Comparison of ENCODE assay signal across 27 cellular contexts in the genomic region with DNA sequence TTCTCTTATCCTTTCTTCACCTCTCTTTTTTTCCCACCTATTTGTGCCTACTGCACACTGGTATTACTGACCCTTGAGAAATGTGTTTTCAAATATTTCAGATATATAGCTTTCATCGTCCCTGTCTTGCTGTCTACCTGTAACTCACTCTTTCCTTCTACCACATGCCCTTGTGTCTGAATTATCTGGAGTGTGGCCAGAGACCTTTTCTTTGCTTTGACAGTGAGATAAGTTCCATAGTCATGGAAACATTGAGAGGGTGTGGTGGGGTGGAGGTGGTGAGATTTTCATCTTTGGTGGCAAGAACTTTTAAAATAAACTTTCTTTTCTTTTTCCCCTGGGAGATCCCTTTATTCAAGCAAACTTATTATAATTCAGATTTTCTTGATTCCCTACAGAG.
"Had no signal": no experiment of that assay in that cellular context is flagged by ENCODE, and none has a peak within 500 bp of the region (broad histone marks: within the 10 kb centered on the region; RNA-seq: fewer than 3 reads in every experiment).

No MANE protein-coding gene starts in this region.

- H3K36me3 Mint-ChIP-seq: natural killer cell had no signal

- H3K4me2 ChIP-seq: smooth muscle cell had no signal

- H3K27me3 ChIP-seq: colonic mucosa, gastrocnemius medialis, neutrophil, tibial nerve, upper lobe of left lung had no signal

- H3K9me3 ChIP-seq: colonic mucosa, gastrocnemius medialis, lower lobe of right lung, neutrophil, pancreas, thoracic aorta, tibial nerve, upper lobe of left lung had no signal

- H3K4me3 ChIP-seq: colonic mucosa, gastrocnemius medialis, lower lobe of right lung, pancreas, smooth muscle cell, thoracic aorta, tibial nerve, upper lobe of left lung had no signal

- H3K27me3 Mint-ChIP-seq: dendritic cell treated with granulocyte-macrophage colony-stimulating factor and Interleukin-4, amounts not matched to agents 40 ng/mL and 50 ng/mL, for 4 days; progenitor cell of endocrine pancreas had no signal

- DNase-seq: colonic mucosa; effector CD8-positive, alpha-beta T cell; endodermal cell; foreskin fibroblast; gastrocnemius medialis; head of caudate nucleus; left ventricle myocardium superior; lower lobe of right lung; natural killer cell; pancreas; stimulated activated CD4-positive, alpha-beta T cell treated with anti-CD3 and anti-CD28 coated beads, Interleukin-12 subunit alpha, Interleukin-12 subunit beta, amount 100 ng/mL, for 4 hours; stimulated activated CD4-positive, alpha-beta T cell treated with anti-CD3 and anti-CD28 coated beads, Interleukin-1b, Interleukin-23, amount 100 ng/mL, for 48 hours; stimulated activated CD4-positive, alpha-beta T cell treated with anti-CD3 and anti-CD28 coated beads, Interleukin-4, amount 100 ng/mL, for 1 hour; stimulated activated CD8-positive, alpha-beta memory T cell treated with anti-CD3 and anti-CD28 coated beads, Interleukin-4, amount 100 ng/mL, for 48 hours; stimulated activated naive CD4-positive, alpha-beta T cell; upper lobe of left lung had no signal

- ATAC-seq: esophagus mucosa, gastrocnemius medialis, left ventricle myocardium superior, lower lobe of right lung, natural killer cell, pancreas, sciatic nerve had no signal

- H3K9me3 Mint-ChIP-seq: dendritic cell treated with granulocyte-macrophage colony-stimulating factor and Interleukin-4, amounts not matched to agents 40 ng/mL and 50 ng/mL, for 4 days; endodermal cell; natural killer cell had no signal

- H3K4me1 ChIP-seq: colonic mucosa, gastrocnemius medialis, lower lobe of right lung, pancreas, tibial nerve, upper lobe of left lung had no signal

- H3K27ac Mint-ChIP-seq: dendritic cell treated with granulocyte-macrophage colony-stimulating factor and Interleukin-4, amounts not matched to agents 40 ng/mL and 50 ng/mL, for 4 days; endodermal cell; natural killer cell; progenitor cell of endocrine pancreas had no signal

- H3K27ac ChIP-seq: colonic mucosa, epithelial cell of prostate, gastrocnemius medialis, lower lobe of right lung, neutrophil, pancreas, thoracic aorta, tibial nerve, upper lobe of left lung had no signal

- FAIRE-seq: keratinocyte, urothelium cell line had no signal

- H3K36me3 ChIP-seq: colonic mucosa, gastrocnemius medialis, lower lobe of right lung, neutrophil, pancreas, thoracic aorta, tibial nerve, upper lobe of left lung had no signal

- H3K4me3 Mint-ChIP-seq: dendritic cell treated with granulocyte-macrophage colony-stimulating factor and Interleukin-4, amounts not matched to agents 40 ng/mL and 50 ng/mL, for 4 days; endodermal cell; natural killer cell had no signal
